11 cellular contexts compared by ENCODE assay signal in genomic region chr10:110852897-110853296, GRCh38. TPM values are rescaled to one million over a fixed set of nuclear protein-coding genes. Genes with fewer than 3 reads are reported as not detected.
A peak's percentile ranks its signal among the peaks of the same experiment; 100 is the strongest.
DNase-seq lines count a peak whose midpoint lies in the region; ATAC-seq, FAIRE-seq and TF ChIP-seq lines count a peak whose summit lies in the region.
"Had no signal": no experiment of that assay in that cellular context is flagged by ENCODE, and none has a peak within 500 bp of the region (broad histone marks: within the 10 kb centered on the region; RNA-seq: fewer than 3 reads in every experiment).

No MANE protein-coding gene starts in this region.

- H3F3A ChIP-seq in Loucy (ENCODE audit: low read depth) = peaks cover 13% of the 10 kb centered on the region

- ATAC-seq in CD8-positive, alpha-beta T cell = no peak
- ATAC-seq in pancreas (no peak), HG02840 (IDR thresholded peaks at IDR 0.05; ENCODE audit: low FRiP score, unreplicated experiment) (no peak)

- peaks cover 61% of the 10 kb centered on the region for H3K4me1 ChIP-seq in CD8-positive, alpha-beta T cell (ENCODE audit: insufficient read depth, low read length)
- peaks cover 69% of the 10 kb centered on the region for H3K4me1 ChIP-seq in Loucy (ENCODE audit: insufficient read depth, low read length, poor library complexity, severe bottlenecking)
- H3K4me1 ChIP-seq in breast epithelium = peaks cover 0 to 17% of the 10 kb centered on the region in 2 donors
- peaks cover 32 to 55% (median 48%) of the 10 kb centered on the region in 3 donors for H3K4me1 ChIP-seq in pancreas

- no peaks in the 10 kb centered on the region for H4K20me1 ChIP-seq in Loucy (ENCODE audit: insufficient read depth, low read length, poor library complexity, severe bottlenecking)

- DNase-seq in CD8-positive, alpha-beta T cell = peak in 1 of 7 experiments; percentile 3
- DNase-seq in breast epithelium (ENCODE audit: low spot score in 2 of 2) = no peak
- DNase-seq in pancreas = peak in 1 of 6 donors; percentile 6
- DNase-seq in NCI-H526 treated with DMSO at 0.1 percent for 48 hours (lab: John Stamatoyannopoulos, UW) = no peak
- no peak for DNase-seq in AG20443 (ENCODE audit: low spot score)
- DNase-seq: hippocampal formation; lower lobe of right lung; NCI-H2081; stimulated activated naive CD4-positive, alpha-beta T cell had no signal

- POLR2A ChIA-PET in CD8-positive, alpha-beta T cell (lab: Charles Lee) = interaction anchor here (0.8 to 2.0 kb wide), 6 partner anchors 8 to 49 kb away, joined by 3 to 10 read pairs (median 4); partner anchors contain the start of gene PDCD4

- H3K27ac ChIP-seq in CD8-positive, alpha-beta T cell (ENCODE audit: low read depth, low read length) = no peak overlapping the region
- H3K27ac ChIP-seq in breast epithelium (peak overlapping the region; percentile 48 to 69), pancreas (peak overlapping the region in 3 of 4 donors; percentile 38 to 78 (median 63))
- H3K27ac ChIP-seq: lower lobe of right lung had no signal

- no peak overlapping the region for H2AFZ ChIP-seq in Loucy (ENCODE audit: low read length)

- peak overlapping the region; percentile 65 for H3K27ac Mint-ChIP-seq in CD8-positive, alpha-beta T cell

- TF ChIP-seq CTCF in CD8-positive, alpha-beta T cell (IDR thresholded peaks at IDR 0.05) = no peak
- TF ChIP-seq CTCF in Loucy (conservative IDR thresholded peaks at IDR 0.05; ENCODE audit: low read length) (no peak), breast epithelium (IDR thresholded peaks at IDR 0.05) (no peak), pancreas (IDR thresholded peaks at IDR 0.05) (no peak)

- H3K9ac ChIP-seq in Loucy (ENCODE audit: low read depth, low read length, poor library complexity, severe bottlenecking) = peak overlapping the region; percentile 25

- no peak overlapping the region for H3K4me3 ChIP-seq in CD8-positive, alpha-beta T cell (ENCODE audit: low read depth, low read length)
- H3K4me3 ChIP-seq in Loucy (ENCODE audit: low read length, poor library complexity, severe bottlenecking) (no peak overlapping the region), breast epithelium (no peak overlapping the region), pancreas (no peak overlapping the region)
- H3K4me3 ChIP-seq: lower lobe of right lung had no signal

- no peaks in the 10 kb centered on the region for H3K9me3 Mint-ChIP-seq in CD8-positive, alpha-beta T cell

- no peaks in the 10 kb centered on the region for H3K27me3 ChIP-seq in CD8-positive, alpha-beta T cell (ENCODE audit: insufficient read depth, low read length)
- H3K27me3 ChIP-seq in Loucy (ENCODE audit: insufficient read depth, low read length, poor library complexity, severe bottlenecking) (no peaks in the 10 kb centered on the region), breast epithelium (no peaks in the 10 kb centered on the region), pancreas (no peaks in the 10 kb centered on the region)

- H3K36me3 ChIP-seq in CD8-positive, alpha-beta T cell (ENCODE audit: insufficient read depth, low read length) = no peaks in the 10 kb centered on the region
- H3K36me3 ChIP-seq in Loucy (ENCODE audit: insufficient read depth, low read length) (no peaks in the 10 kb centered on the region), breast epithelium (no peaks in the 10 kb centered on the region), pancreas (no peaks in the 10 kb centered on the region)
- H3K36me3 ChIP-seq: lower lobe of right lung had no signal

- peak overlapping the region; percentile 38 for H3K4me3 Mint-ChIP-seq in CD8-positive, alpha-beta T cell

- H3K9me2 ChIP-seq in Loucy (replicated peaks; ENCODE audit: low read depth, low read length) = no peaks in the 10 kb centered on the region

- H3K36me3 Mint-ChIP-seq in CD8-positive, alpha-beta T cell = no peaks in the 10 kb centered on the region

- H3K9me3 ChIP-seq in CD8-positive, alpha-beta T cell (ENCODE audit: low read length) = no peaks in the 10 kb centered on the region
- no peaks in the 10 kb centered on the region for H3K9me3 ChIP-seq in Loucy (ENCODE audit: insufficient read depth, low read depth, low read length)
- H3K9me3 ChIP-seq in breast epithelium = no peaks in the 10 kb centered on the region
- H3K9me3 ChIP-seq in pancreas = no peaks in the 10 kb centered on the region
- H3K9me3 ChIP-seq: lower lobe of right lung had no signal

- FAIRE-seq in pancreas (lab: Jason Lieb, UNC) = no peak

- no peak overlapping the region for H3K4me2 ChIP-seq in Loucy (ENCODE audit: low read depth, low read length, poor library complexity, severe bottlenecking)

- intact Hi-C loops in CD8-positive, alpha-beta T cell (cut with DNase I, micrococcal nuclease) = loop anchor here in 1 of 2 experiments (1.0 kb wide), 1 partner anchor 7 kb away; no protein-coding TSS in a partner anchor
- intact Hi-C loops in breast epithelium (cut with DNase I; ENCODE audit: low total_unique reads) (no loop called here), pancreas (cut with DNase I) (no loop called here)

- H3K79me2 ChIP-seq in Loucy (ENCODE audit: insufficient read depth, low read length) = no peaks in the 10 kb centered on the region

- CTCF ChIA-PET in CD8-positive, alpha-beta T cell (lab: Charles Lee) = interaction anchor here (1.0 to 4.1 kb wide), 5 partner anchors 14 to 60 kb away, joined by 3 to 15 read pairs (median 4); no protein-coding TSS in a partner anchor

- H3K27me3 Mint-ChIP-seq in CD8-positive, alpha-beta T cell (ENCODE audit: low read depth) = no peaks in the 10 kb centered on the region

- H3K4me1 Mint-ChIP-seq in CD8-positive, alpha-beta T cell (ENCODE audit: low read depth) = peaks cover 83% of the 10 kb centered on the region

- 65 to 71% methylated on average over 4 of the region's 4 CpGs for WGBS in pancreas, 2 donors

- TF ChIP-seq POLR2A in breast epithelium (IDR thresholded peaks at IDR 0.05) = no peak

RNA-seq across cellular contexts. Expression of gene PDCD4, which starts 18.8 kb away (rescaled TPM):
- total RNA-seq in CD8-positive, alpha-beta T cell = 100 to 1,000 TPM; 672 to 688 TPM
- total RNA-seq in breast epithelium = 100 to 1,000 TPM; 101 to 319 (median 161) TPM
- total RNA-seq in pancreas = 100 to 1,000 TPM; 323 to 679 (median 523) TPM
- polyA plus RNA-seq in pancreas = 100 to 1,000 TPM; 283 to 352 TPM
